22 cellular contexts compared by ENCODE assay signal in genomic region chr2:73842739-73843019, GRCh38. TPM values are rescaled to one million over a fixed set of nuclear protein-coding genes. Genes with fewer than 3 reads are reported as not detected.
"Had no signal": no experiment of that assay in that cellular context is flagged by ENCODE, and none has a peak within 500 bp of the region (broad histone marks: within the 10 kb centered on the region; RNA-seq: fewer than 3 reads in every experiment).

No MANE protein-coding gene starts in this region.

- H3K27ac ChIP-seq: brain microvascular endothelial cell, coronary artery, heart right ventricle, neutrophil, pancreas had no signal

- DNase-seq: activated CD4-positive, alpha-beta T cell treated with anti-CD3 and anti-CD28 coated beads, Interleukin-2, amount 10 ng/mL, durations not matched to agents 24 days and 14 days; activated CD8-positive, alpha-beta memory T cell treated with anti-CD3 and anti-CD28 coated beads, Interleukin-2, amount 50 U/mL, for 4 hours; activated effector memory CD4-positive, alpha-beta T cell treated with Interleukin-2 at 50 U/mL for 16 hours; activated naive CD4-positive, alpha-beta T cell treated with anti-CD3 and anti-CD28 coated beads, Interleukin-2, amount 50 U/mL, for 16 hours; activated T-cell treated with anti-CD3 and anti-CD28 coated beads, Interleukin-2, amount 50 U/mL, for 4 hours; aorta; brain microvascular endothelial cell; heart right ventricle; immature natural killer cell; kidney glomerular epithelial cell; left ventricle myocardium superior; natural killer cell; pancreas; retina; stimulated activated CD4-positive, alpha-beta T cell treated with anti-CD3 and anti-CD28 coated beads, Interleukin-2, amount 100 ng/mL, for 24 hours; stimulated activated naive CD4-positive, alpha-beta T cell treated with Interleukin-2 at 50 U/mL for 16 hours; T-cell; trophoblast cell had no signal

- H3K27me3 ChIP-seq: brain microvascular endothelial cell, heart right ventricle, neutrophil, pancreas had no signal

- ATAC-seq: activated T-cell treated with anti-CD3 and anti-CD28 coated beads, Interleukin-2, amount 50 U/mL, for 4 hours; heart right ventricle; left ventricle myocardium superior; natural killer cell; T-cell had no signal

- H3K4me3 ChIP-seq: coronary artery, heart right ventricle, pancreas had no signal

- H3K9me3 ChIP-seq: heart right ventricle, neutrophil, pancreas had no signal

RNA-seq across cellular contexts. Expression of gene ACTG2, which starts 50.1 kb away (rescaled TPM):
- total RNA-seq: activated CD4-positive, alpha-beta T cell treated with anti-CD3 and anti-CD28 coated beads, Interleukin-2, amount 10 ng/mL, durations not matched to agents 24 days and 14 days; epithelial cell of proximal tubule; natural killer cell had no signal
- polyA plus RNA-seq: immature natural killer cell had no signal

RNA-seq across cellular contexts. Expression of gene C2orf78, which starts 58.7 kb away (rescaled TPM):
- total RNA-seq: activated CD4-positive, alpha-beta T cell treated with anti-CD3 and anti-CD28 coated beads, Interleukin-2, amount 10 ng/mL, durations not matched to agents 24 days and 14 days; activated T-cell treated with anti-CD3 and anti-CD28 coated beads, Interleukin-2, amount 50 U/mL, for 4 hours; aorta; epithelial cell of proximal tubule; frontal cortex; heart right ventricle; left ventricle myocardium superior; natural killer cell; pancreas; T-cell had no signal
- polyA plus RNA-seq: aorta, heart right ventricle, immature natural killer cell, pancreas had no signal
